1 cellular context compared by ENCODE assay signal in genomic region chr19:55467236-55468053, GRCh38.
TF ChIP-seq lines count a peak whose summit lies in the region.

No MANE protein-coding gene starts in this region.

TF ChIP-seq in H1, 55 proteins besides CTCF, POLR2A, EP300 and RAD21:
- TF ChIP-seq KDM1A (IDR thresholded peaks at IDR 0.05; ENCODE audit: borderline replicate concordance, low read length) (peak; percentile 39; the same call in 1 of the 2 replicates), GABPA (IDR thresholded peaks at IDR 0.05; ENCODE audit: borderline replicate concordance, insufficient read depth, low read length) (0 out of 2 replicates have a peak, but pooled peaks have one; percentile 65), SIN3A (conservative IDR thresholded peaks at IDR 0.05 in 1 of 2, IDR thresholded peaks at IDR 0.05 in 1 of 2; ENCODE audit: low read depth in 1 of 2, low read length in 2 of 2) (peak in 1 of 2 experiments; percentile 89; a peak in 2 of 4 replicates), TAF7 (optimal IDR thresholded peaks at IDR 0.05; ENCODE audit: borderline replicate concordance, low read depth, low read length) (no peak), NANOG (IDR thresholded peaks at IDR 0.05; ENCODE audit: insufficient read depth, low read depth, low read length, poor library complexity, severe bottlenecking) (peak; percentile 56), HDAC2 (IDR thresholded peaks at IDR 0.05; ENCODE audit: borderline replicate concordance in 1 of 2, low read depth in 2 of 2, low read length in 2 of 2) (peak in 1 of 2 experiments; percentile 74; a peak in 1 of 4 replicates), ASH2L (IDR thresholded peaks at IDR 0.05; ENCODE audit: low read length) (no peak)
TF ChIP-seq in H1: peak in this region for 5.
